Comparison of ENCODE assay signal across 1 cellular context in the genomic region with DNA sequence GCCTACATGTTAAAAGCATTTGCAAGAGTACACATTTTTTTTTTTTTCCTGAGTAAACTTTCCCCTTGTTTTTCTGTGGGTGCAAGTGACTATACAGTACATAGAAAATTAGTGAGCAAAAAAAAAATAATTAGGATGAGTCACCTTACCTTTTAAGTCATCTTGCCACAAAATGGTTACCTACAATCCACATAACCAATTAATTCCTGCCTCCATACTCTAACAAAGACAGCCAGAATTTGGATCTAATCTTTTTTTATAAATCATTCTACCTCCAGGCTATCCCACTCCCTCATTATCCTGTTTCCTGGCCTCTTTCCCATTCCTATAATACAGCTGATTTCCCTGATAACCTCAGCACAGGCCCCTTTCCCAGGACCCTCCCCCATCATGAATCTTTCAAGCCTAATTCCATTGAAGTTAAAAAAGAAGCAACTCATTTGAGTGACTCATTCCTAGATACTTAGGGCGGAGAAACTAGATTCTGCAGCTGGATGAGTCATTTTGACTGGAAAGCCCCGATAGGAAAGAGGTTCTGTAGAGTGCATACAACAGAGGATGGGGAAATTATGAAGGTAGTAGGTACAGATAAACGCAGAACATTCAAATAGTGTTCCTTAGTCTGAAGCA.
A peak's percentile ranks its signal among the peaks of the same experiment; 100 is the strongest.
TF ChIP-seq lines count a peak whose summit lies in the region.

No MANE protein-coding gene starts in this region.

TF ChIP-seq in GM12878, 131 proteins besides CTCF, POLR2A, EP300 and RAD21 (continued from another document and continues in another):
- TF ChIP-seq, protein P1, sequence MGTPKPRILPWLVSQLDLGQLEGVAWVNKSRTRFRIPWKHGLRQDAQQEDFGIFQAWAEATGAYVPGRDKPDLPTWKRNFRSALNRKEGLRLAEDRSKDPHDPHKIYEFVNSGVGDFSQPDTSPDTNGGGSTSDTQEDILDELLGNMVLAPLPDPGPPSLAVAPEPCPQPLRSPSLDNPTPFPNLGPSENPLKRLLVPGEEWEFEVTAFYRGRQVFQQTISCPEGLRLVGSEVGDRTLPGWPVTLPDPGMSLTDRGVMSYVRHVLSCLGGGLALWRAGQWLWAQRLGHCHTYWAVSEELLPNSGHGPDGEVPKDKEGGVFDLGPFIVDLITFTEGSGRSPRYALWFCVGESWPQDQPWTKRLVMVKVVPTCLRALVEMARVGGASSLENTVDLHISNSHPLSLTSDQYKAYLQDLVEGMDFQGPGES (IDR thresholded peaks at IDR 0.05), result no peak
- TF ChIP-seq HDAC2 (IDR thresholded peaks at IDR 0.05) (no peak), SRF (IDR thresholded peaks at IDR 0.05; ENCODE audit: low read depth in 2 of 2, low read length in 2 of 2) (peak in 1 of 2 experiments; percentile 81; a peak in 2 of 4 replicates), RCOR1 (conservative IDR thresholded peaks at IDR 0.05; ENCODE audit: low read depth, low read length) (no peak), SP1 (IDR thresholded peaks at IDR 0.05; ENCODE audit: low read depth, low read length) (peak; percentile 62), CBX3 (IDR thresholded peaks at IDR 0.05; ENCODE audit: borderline replicate concordance, low read depth) (no peak), BHLHE40 (IDR thresholded peaks at IDR 0.05; ENCODE audit: borderline replicate concordance in 1 of 2, low read depth in 2 of 2, low read length in 1 of 2) (peak in 1 of 2 experiments; percentile 29; a peak in 2 of 4 replicates), TARDBP (IDR thresholded peaks at IDR 0.05; ENCODE audit: borderline replicate concordance) (no peak), POU2F2 (IDR thresholded peaks at IDR 0.05; ENCODE audit: borderline replicate concordance, low read depth, low read length) (peak; percentile 82; the same call in 1 of the 3 replicates), SMARCA5 (IDR thresholded peaks at IDR 0.05) (no peak), MYC (IDR thresholded peaks at IDR 0.05; ENCODE audit: insufficient read depth, insufficient read length, insufficient replicate concordance, low read length, severe bottlenecking) (no peak), GABPA (IDR thresholded peaks at IDR 0.05; ENCODE audit: low read depth) (0 out of 2 replicates have a peak, but pooled peaks have one; percentile 51), CREM (IDR thresholded peaks at IDR 0.05; ENCODE audit: low read depth) (peak; percentile 89), NR2C2 (IDR thresholded peaks at IDR 0.05; ENCODE audit: borderline replicate concordance, control insufficient read depth, insufficient read length, low read depth) (no peak), CBFB (IDR thresholded peaks at IDR 0.05; ENCODE audit: low read depth) (peak; percentile 47; the same call in 1 of the 2 replicates), CREB1 (IDR thresholded peaks at IDR 0.05; ENCODE audit: low read depth) (peak; percentile 47; the same call in 1 of the 2 replicates), DPF2 (IDR thresholded peaks at IDR 0.05) (peak; percentile 99), KLF5 (IDR thresholded peaks at IDR 0.05; ENCODE audit: partially characterized antibody) (no peak), ZZZ3 (IDR thresholded peaks at IDR 0.05; ENCODE audit: control insufficient read depth, insufficient read length, low read depth) (no peak), HDGF (IDR thresholded peaks at IDR 0.05) (no peak), SREBF1 (IDR thresholded peaks at IDR 0.05; ENCODE audit: low read length) (no peak), HCFC1 (IDR thresholded peaks at IDR 0.05; ENCODE audit: low read length) (no peak), ZNF24 (IDR thresholded peaks at IDR 0.05) (no peak), PAX8 (IDR thresholded peaks at IDR 0.05) (no peak), MEF2A (IDR thresholded peaks at IDR 0.05; ENCODE audit: insufficient read depth, low read depth, low read length) (peak; percentile 90), TAF1 (IDR thresholded peaks at IDR 0.05; ENCODE audit: borderline replicate concordance, low read depth, low read length) (no peak), STAT1 (conservative IDR thresholded peaks at IDR 0.05) (no peak), HDAC6 (IDR thresholded peaks at IDR 0.05; ENCODE audit: unreplicated experiment) (no peak), ZBED1 (IDR thresholded peaks at IDR 0.05; ENCODE audit: borderline replicate concordance) (peak; percentile 89), IKZF1 (conservative IDR thresholded peaks at IDR 0.05) (peak; percentile 99), SMAD1 (IDR thresholded peaks at IDR 0.05; ENCODE audit: low read depth, partially characterized antibody) (peak; percentile 13), NR2F1 (conservative IDR thresholded peaks at IDR 0.05) (peak; percentile 55; the same call in 1 of the 2 replicates), NR2C1 (IDR thresholded peaks at IDR 0.05) (no peak), YY1 (IDR thresholded peaks at IDR 0.05; ENCODE audit: low read depth, low read length) (0 out of 2 replicates have a peak, but pooled peaks have one; percentile 9), MYB (IDR thresholded peaks at IDR 0.05; ENCODE audit: borderline replicate concordance, low read depth, low read length) (no peak), NRF1 (conservative IDR thresholded peaks at IDR 0.05; ENCODE audit: low read depth, low read length) (no peak)
- TF ChIP-seq, protein P2, sequence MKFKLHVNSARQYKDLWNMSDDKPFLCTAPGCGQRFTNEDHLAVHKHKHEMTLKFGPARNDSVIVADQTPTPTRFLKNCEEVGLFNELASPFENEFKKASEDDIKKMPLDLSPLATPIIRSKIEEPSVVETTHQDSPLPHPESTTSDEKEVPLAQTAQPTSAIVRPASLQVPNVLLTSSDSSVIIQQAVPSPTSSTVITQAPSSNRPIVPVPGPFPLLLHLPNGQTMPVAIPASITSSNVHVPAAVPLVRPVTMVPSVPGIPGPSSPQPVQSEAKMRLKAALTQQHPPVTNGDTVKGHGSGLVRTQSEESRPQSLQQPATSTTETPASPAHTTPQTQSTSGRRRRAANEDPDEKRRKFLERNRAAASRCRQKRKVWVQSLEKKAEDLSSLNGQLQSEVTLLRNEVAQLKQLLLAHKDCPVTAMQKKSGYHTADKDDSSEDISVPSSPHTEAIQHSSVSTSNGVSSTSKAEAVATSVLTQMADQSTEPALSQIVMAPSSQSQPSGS (IDR thresholded peaks at IDR 0.05; ENCODE audit: low read length), result peak; percentile 97
- TF ChIP-seq, protein P3, sequence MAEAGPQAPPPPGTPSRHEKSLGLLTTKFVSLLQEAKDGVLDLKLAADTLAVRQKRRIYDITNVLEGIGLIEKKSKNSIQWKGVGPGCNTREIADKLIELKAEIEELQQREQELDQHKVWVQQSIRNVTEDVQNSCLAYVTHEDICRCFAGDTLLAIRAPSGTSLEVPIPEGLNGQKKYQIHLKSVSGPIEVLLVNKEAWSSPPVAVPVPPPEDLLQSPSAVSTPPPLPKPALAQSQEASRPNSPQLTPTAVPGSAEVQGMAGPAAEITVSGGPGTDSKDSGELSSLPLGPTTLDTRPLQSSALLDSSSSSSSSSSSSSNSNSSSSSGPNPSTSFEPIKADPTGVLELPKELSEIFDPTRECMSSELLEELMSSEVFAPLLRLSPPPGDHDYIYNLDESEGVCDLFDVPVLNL (IDR thresholded peaks at IDR 0.05; ENCODE audit: low read depth, low read length), result no peak
- TF ChIP-seq, protein P4, sequence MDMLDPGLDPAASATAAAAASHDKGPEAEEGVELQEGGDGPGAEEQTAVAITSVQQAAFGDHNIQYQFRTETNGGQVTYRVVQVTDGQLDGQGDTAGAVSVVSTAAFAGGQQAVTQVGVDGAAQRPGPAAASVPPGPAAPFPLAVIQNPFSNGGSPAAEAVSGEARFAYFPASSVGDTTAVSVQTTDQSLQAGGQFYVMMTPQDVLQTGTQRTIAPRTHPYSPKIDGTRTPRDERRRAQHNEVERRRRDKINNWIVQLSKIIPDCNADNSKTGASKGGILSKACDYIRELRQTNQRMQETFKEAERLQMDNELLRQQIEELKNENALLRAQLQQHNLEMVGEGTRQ (IDR thresholded peaks at IDR 0.05; ENCODE audit: borderline replicate concordance, low read depth, low read length), result no peak
- TF ChIP-seq, protein P5, sequence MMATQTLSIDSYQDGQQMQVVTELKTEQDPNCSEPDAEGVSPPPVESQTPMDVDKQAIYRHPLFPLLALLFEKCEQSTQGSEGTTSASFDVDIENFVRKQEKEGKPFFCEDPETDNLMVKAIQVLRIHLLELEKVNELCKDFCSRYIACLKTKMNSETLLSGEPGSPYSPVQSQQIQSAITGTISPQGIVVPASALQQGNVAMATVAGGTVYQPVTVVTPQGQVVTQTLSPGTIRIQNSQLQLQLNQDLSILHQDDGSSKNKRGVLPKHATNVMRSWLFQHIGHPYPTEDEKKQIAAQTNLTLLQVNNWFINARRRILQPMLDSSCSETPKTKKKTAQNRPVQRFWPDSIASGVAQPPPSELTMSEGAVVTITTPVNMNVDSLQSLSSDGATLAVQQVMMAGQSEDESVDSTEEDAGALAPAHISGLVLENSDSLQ (IDR thresholded peaks at IDR 0.05), result peak; percentile 61
- TF ChIP-seq, protein P6, sequence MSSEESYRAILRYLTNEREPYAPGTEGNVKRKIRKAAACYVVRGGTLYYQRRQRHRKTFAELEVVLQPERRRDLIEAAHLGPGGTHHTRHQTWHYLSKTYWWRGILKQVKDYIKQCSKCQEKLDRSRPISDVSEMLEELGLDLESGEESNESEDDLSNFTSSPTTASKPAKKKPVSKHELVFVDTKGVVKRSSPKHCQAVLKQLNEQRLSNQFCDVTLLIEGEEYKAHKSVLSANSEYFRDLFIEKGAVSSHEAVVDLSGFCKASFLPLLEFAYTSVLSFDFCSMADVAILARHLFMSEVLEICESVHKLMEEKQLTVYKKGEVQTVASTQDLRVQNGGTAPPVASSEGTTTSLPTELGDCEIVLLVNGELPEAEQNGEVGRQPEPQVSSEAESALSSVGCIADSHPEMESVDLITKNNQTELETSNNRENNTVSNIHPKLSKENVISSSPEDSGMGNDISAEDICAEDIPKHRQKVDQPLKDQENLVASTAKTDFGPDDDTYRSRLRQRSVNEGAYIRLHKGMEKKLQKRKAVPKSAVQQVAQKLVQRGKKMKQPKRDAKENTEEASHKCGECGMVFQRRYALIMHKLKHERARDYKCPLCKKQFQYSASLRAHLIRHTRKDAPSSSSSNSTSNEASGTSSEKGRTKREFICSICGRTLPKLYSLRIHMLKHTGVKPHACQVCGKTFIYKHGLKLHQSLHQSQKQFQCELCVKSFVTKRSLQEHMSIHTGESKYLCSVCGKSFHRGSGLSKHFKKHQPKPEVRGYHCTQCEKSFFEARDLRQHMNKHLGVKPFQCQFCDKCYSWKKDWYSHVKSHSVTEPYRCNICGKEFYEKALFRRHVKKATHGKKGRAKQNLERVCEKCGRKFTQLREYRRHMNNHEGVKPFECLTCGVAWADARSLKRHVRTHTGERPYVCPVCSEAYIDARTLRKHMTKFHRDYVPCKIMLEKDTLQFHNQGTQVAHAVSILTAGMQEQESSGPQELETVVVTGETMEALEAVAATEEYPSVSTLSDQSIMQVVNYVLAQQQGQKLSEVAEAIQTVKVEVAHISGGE (CRISPR knock-in tag; IDR thresholded peaks at IDR 0.05), result no peak
- TF ChIP-seq, protein P7, sequence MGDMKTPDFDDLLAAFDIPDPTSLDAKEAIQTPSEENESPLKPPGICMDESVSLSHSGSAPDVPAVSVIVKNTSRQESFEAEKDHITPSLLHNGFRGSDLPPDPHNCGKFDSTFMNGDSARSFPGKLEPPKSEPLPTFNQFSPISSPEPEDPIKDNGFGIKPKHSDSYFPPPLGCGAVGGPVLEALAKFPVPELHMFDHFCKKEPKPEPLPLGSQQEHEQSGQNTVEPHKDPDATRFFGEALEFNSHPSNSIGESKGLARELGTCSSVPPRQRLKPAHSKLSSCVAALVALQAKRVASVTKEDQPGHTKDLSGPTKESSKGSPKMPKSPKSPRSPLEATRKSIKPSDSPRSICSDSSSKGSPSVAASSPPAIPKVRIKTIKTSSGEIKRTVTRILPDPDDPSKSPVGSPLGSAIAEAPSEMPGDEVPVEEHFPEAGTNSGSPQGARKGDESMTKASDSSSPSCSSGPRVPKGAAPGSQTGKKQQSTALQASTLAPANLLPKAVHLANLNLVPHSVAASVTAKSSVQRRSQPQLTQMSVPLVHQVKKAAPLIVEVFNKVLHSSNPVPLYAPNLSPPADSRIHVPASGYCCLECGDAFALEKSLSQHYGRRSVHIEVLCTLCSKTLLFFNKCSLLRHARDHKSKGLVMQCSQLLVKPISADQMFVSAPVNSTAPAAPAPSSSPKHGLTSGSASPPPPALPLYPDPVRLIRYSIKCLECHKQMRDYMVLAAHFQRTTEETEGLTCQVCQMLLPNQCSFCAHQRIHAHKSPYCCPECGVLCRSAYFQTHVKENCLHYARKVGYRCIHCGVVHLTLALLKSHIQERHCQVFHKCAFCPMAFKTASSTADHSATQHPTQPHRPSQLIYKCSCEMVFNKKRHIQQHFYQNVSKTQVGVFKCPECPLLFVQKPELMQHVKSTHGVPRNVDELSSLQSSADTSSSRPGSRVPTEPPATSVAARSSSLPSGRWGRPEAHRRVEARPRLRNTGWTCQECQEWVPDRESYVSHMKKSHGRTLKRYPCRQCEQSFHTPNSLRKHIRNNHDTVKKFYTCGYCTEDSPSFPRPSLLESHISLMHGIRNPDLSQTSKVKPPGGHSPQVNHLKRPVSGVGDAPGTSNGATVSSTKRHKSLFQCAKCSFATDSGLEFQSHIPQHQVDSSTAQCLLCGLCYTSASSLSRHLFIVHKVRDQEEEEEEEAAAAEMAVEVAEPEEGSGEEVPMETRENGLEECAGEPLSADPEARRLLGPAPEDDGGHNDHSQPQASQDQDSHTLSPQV (IDR thresholded peaks at IDR 0.05), result no peak; the same call in 1 of the 2 replicates
- TF ChIP-seq, protein P8, sequence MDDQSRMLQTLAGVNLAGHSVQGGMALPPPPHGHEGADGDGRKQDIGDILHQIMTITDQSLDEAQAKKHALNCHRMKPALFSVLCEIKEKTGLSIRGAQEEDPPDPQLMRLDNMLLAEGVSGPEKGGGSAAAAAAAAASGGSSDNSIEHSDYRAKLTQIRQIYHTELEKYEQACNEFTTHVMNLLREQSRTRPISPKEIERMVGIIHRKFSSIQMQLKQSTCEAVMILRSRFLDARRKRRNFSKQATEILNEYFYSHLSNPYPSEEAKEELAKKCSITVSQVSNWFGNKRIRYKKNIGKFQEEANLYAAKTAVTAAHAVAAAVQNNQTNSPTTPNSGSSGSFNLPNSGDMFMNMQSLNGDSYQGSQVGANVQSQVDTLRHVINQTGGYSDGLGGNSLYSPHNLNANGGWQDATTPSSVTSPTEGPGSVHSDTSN (IDR thresholded peaks at IDR 0.05; ENCODE audit: insufficient replicate concordance, low read depth, low read length), result no peak
